Comparison of ENCODE assay signal across 8 cellular contexts in genomic region chr1:84122780-84123382, GRCh38. TPM values are rescaled to one million over a fixed set of nuclear protein-coding genes. Genes with fewer than 3 reads are reported as not detected.
A peak's percentile ranks its signal among the peaks of the same experiment; 100 is the strongest.
DNase-seq lines count a peak whose midpoint lies in the region; ATAC-seq and TF ChIP-seq lines count a peak whose summit lies in the region.

No MANE protein-coding gene starts in this region.

- DNase-seq in D341Med (ENCODE audit: low spot score) (peak; percentile 51), MM.1S (peak; percentile 51), T-cell (peak in 31 of 34 experiments; percentile 5 to 59 (median 44)), MCF 10A (ENCODE audit: unreplicated experiment) (peak; percentile 66), left lobe of liver (ENCODE audit: low spot score) (peak; percentile 54), foreskin melanocyte (no peak)
- peak; percentile 13 to 19 for DNase-seq in stimulated activated CD8-positive, alpha-beta memory T cell treated with anti-CD3 and anti-CD28 coated beads, Interleukin-2, amount 100 ng/mL, for 48 hours (ENCODE audit: low read depth in 2 of 2)

- H3K79me2 ChIP-seq in MM.1S (ENCODE audit: low read length) = no peaks in the 10 kb centered on the region

- H3K9me3 ChIP-seq in MM.1S (replicated peaks; ENCODE audit: insufficient read depth, low read length) = no peaks in the 10 kb centered on the region

- H3K4me1 Mint-ChIP-seq in T-cell (no peaks in the 10 kb centered on the region), MCF 10A (ENCODE audit: insufficient read depth, unreplicated experiment) (no peaks in the 10 kb centered on the region)

- no peaks in the 10 kb centered on the region for H3K36me3 ChIP-seq in MM.1S (replicated peaks; ENCODE audit: insufficient read depth, low read length)

- H3F3A ChIP-seq in MM.1S (ENCODE audit: insufficient read depth, low read length) = no peaks in the 10 kb centered on the region

- no peaks in the 10 kb centered on the region for H3K27me3 ChIP-seq in MM.1S (replicated peaks; ENCODE audit: insufficient read depth, low read length)

- H3K27ac Mint-ChIP-seq in T-cell (no peak overlapping the region), MCF 10A (ENCODE audit: low read depth, unreplicated experiment) (no peak overlapping the region)

- H3K4me1 ChIP-seq in MM.1S (ENCODE audit: low read length) = 0 out of 2 replicates have a peak, but pooled peaks cover 11% of the 10 kb centered on the region

- no peaks in the 10 kb centered on the region for H4K20me1 ChIP-seq in MM.1S (ENCODE audit: insufficient read depth, low read length)

- no peak overlapping the region for H3K4me3 ChIP-seq in MM.1S (ENCODE audit: low read length)

- BruUV-seq in MCF 10A (replicated peaks; lab: Mats Ljungman, UMichigan) = no TSS peak

- H2AFZ ChIP-seq in MM.1S (ENCODE audit: low read length) = no peak overlapping the region

- ATAC-seq in GM21515 (IDR thresholded peaks at IDR 0.05; ENCODE audit: unreplicated experiment) (peak; percentile 52), T-cell (replicated peaks in 1 of 4) (peak in 3 of 4 experiments; percentile 67 to 70 (median 69)), left lobe of liver (peak; percentile 92)

- TF ChIP-seq CTCF in MM.1S (IDR thresholded peaks at IDR 0.05; ENCODE audit: low read length) = peak; percentile 52
- TF ChIP-seq CTCF in MCF 10A (IDR thresholded peaks at IDR 0.05; ENCODE audit: unreplicated experiment) = peak; percentile 70

- H3K4me3 Mint-ChIP-seq in T-cell = no peak overlapping the region
- no peak overlapping the region for H3K4me3 Mint-ChIP-seq in MCF 10A (ENCODE audit: unreplicated experiment)

- CTCF ChIA-PET in T-cell (lab: Charles Lee) (interaction anchor here (0.5 to 8.2 kb wide), 17 partner anchors 16 to 453 kb away, joined by 3 to 98 read pairs (median 5); partner anchors contain the start of gene PRKACB (in 1 of the 2)), MCF 10A (lab: Yijun Ruan, JAX) (interaction anchor here (0.6 to 7.6 kb wide), 27 partner anchors 9 to 795 kb away, joined by 3 to 105 read pairs (median 3); no protein-coding TSS in a partner anchor)

- no peak overlapping the region for H3K9ac ChIP-seq in MM.1S (ENCODE audit: low read length)

- H3K9me3 Mint-ChIP-seq in T-cell = no peaks in the 10 kb centered on the region
- no peaks in the 10 kb centered on the region for H3K9me3 Mint-ChIP-seq in MCF 10A (ENCODE audit: unreplicated experiment)

- no peaks in the 10 kb centered on the region for H3K36me3 Mint-ChIP-seq in T-cell
- H3K36me3 Mint-ChIP-seq in MCF 10A (ENCODE audit: insufficient read depth, unreplicated experiment) = no peaks in the 10 kb centered on the region

- H3K9me2 ChIP-seq in MM.1S (replicated peaks; ENCODE audit: insufficient read depth, low read length) = no peaks in the 10 kb centered on the region

- intact Hi-C loops in MCF 10A (cut with micrococcal nuclease) = loop anchor here (1.0 to 2.0 kb wide), 5 partner anchors 44 to 218 kb away; partner anchors contain the start of gene TTLL7

- H3K4me2 ChIP-seq in MM.1S (ENCODE audit: low read depth, low read length) = no peak overlapping the region

- H3K27ac ChIP-seq in MM.1S (ENCODE audit: low read length) = no peak overlapping the region

- H3K27me3 Mint-ChIP-seq in T-cell (no peaks in the 10 kb centered on the region), MCF 10A (ENCODE audit: insufficient read depth, unreplicated experiment) (no peaks in the 10 kb centered on the region)

- POLR2A ChIA-PET in T-cell (lab: Charles Lee) (interaction anchor here in 1 of 2 donors (0.6 to 1.0 kb wide), 2 partner anchors 193 to 656 kb away, joined by 3 read pairs; no protein-coding TSS in a partner anchor), MCF 10A (lab: Yijun Ruan, JAX) (no interaction called here)

RNA-seq across cellular contexts. Expression of gene PRKACB, which starts 21.2 kb away (rescaled TPM):
- 100 to 1,000 TPM; 101 to 119 (median 109) TPM for total RNA-seq in T-cell
- 12.8 and 14.8 TPM in 2 replicates for total RNA-seq in MCF 10A (2022)
- 16.6 TPM for total RNA-seq in left lobe of liver
